ENCODE assay signal across 28 cellular contexts in the genomic region with DNA sequence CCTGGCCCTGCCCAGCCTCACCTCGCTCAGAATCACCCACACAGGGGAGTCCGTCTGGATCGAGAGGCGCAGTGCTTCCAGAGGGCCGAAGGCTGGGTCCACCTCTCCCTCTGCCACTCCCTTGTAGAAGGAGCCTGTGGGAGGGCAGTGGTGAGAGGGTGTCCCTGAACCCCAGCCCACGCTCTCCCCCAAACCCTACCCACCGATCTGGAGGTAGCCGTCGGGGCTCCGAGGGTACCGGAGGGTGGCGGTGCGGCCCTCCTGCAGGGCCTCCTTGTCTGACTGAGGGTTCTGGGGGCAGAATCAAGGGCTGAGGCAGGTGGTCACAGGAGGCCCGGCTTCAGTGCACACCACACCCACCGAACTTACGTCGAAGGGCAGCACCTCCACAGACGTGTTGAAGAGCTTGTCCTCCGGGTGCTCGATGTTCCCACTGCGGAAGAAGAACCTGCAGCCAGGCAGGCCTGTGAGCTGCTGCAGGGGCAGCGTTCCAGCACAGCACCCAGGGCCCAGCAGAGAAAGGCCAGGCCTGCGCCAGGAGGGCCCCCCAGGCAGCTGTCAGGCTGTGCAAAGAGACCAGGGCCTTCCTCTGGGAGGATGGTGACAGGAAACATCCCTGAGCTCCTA.
"Had no signal": no experiment of that assay in that cellular context is flagged by ENCODE, and none has a peak within 500 bp of the region (broad histone marks: within the 10 kb centered on the region; RNA-seq: fewer than 3 reads in every experiment).

No MANE protein-coding gene starts in this region.

- H3K9me3 ChIP-seq: colonic mucosa, gastrocnemius medialis, left ventricle myocardium inferior had no signal

- H3K27ac Mint-ChIP-seq: activated CD4-positive, alpha-beta T cell treated with anti-CD3 and anti-CD28 coated beads for 36 hours; activated naive CD8-positive, alpha-beta T cell; natural killer cell treated with Interleukin-12 subunit alpha and Interleukin-12 subunit beta and Interleukin-15 and Interleukin-18, amount 100 ng/mL, for 72 hours; progenitor cell of endocrine pancreas; stimulated activated memory B cell treated with anti-CD40 and anti-IgM and Interleukin-4, amounts not matched to agents 10 μg/mL and 1 μg/mL and 100 μg/mL, for 72 hours; T-helper 2 cell treated with Interferon-gamma antibody and Interleukin-4, amounts not matched to agents 5 μg/mL and 100 μg/mL, for 36 hours; type B pancreatic cell had no signal

- H3K27me3 Mint-ChIP-seq: activated CD4-positive, alpha-beta T cell treated with anti-CD3 and anti-CD28 coated beads for 36 hours; activated naive CD8-positive, alpha-beta T cell; natural killer cell treated with Interleukin-12 subunit alpha and Interleukin-12 subunit beta and Interleukin-15 and Interleukin-18, amount 100 ng/mL, for 72 hours; progenitor cell of endocrine pancreas; stimulated activated memory B cell treated with anti-CD40 and anti-IgM and Interleukin-4, amounts not matched to agents 10 μg/mL and 1 μg/mL and 100 μg/mL, for 72 hours; stimulated activated naive CD8-positive, alpha-beta T cell treated with anti-CD3 and anti-CD28 coated beads, Interleukin-15, amount 100 ng/mL, for 72 hours; type B pancreatic cell had no signal

- H3K27ac ChIP-seq: colonic mucosa, gastrocnemius medialis, left ventricle myocardium inferior had no signal

- H3K4me3 ChIP-seq: colonic mucosa, gastrocnemius medialis, left ventricle myocardium inferior, lung had no signal

- H3K9me3 Mint-ChIP-seq: natural killer cell treated with Interleukin-12 subunit alpha and Interleukin-12 subunit beta and Interleukin-15 and Interleukin-18, amount 100 ng/mL, for 72 hours; stimulated activated memory B cell treated with anti-CD40 and anti-IgM and Interleukin-4, amounts not matched to agents 10 μg/mL and 1 μg/mL and 100 μg/mL, for 72 hours; stimulated activated naive CD8-positive, alpha-beta T cell treated with anti-CD3 and anti-CD28 coated beads, Interleukin-15, amount 100 ng/mL, for 72 hours; T-helper 2 cell treated with Interferon-gamma antibody and Interleukin-4, amounts not matched to agents 5 μg/mL and 100 μg/mL, for 36 hours; type B pancreatic cell had no signal

- H3K27me3 ChIP-seq: colonic mucosa, gastrocnemius medialis had no signal

- DNase-seq: activated CD4-positive, alpha-beta T cell treated with anti-CD3 and anti-CD28 coated beads for 36 hours; activated CD4-positive, alpha-beta T cell treated with anti-CD3 and anti-CD28 coated beads, Interleukin-2, amount 50 U/mL, for 48 hours; activated CD4-positive, CD25-positive, alpha-beta regulatory T cell; activated CD8-positive, alpha-beta memory T cell treated with anti-CD3 and anti-CD28 coated beads for 24 hours; activated effector memory CD4-positive, alpha-beta T cell treated with Interleukin-2 at 50 U/mL for 16 hours; activated naive CD4-positive, alpha-beta T cell treated with Interleukin-2 at 50 U/mL for 16 hours; anterior cingulate cortex; colonic mucosa; effector memory CD4-positive, alpha-beta T cell; erythroblast; gastrocnemius medialis; glutamatergic neuron; left ventricle myocardium inferior; mesendoderm; small intestine; stimulated activated CD4-positive, alpha-beta T cell treated with anti-CD3 and anti-CD28 coated beads, Interleukin-1b, Interleukin-23, amount 100 ng/mL, for 48 hours; stimulated activated CD4-positive, alpha-beta T cell treated with anti-CD3 and anti-CD28 coated beads, Interleukin-4, amount 100 ng/mL, for 4 hours; stimulated activated CD8-positive, alpha-beta memory T cell treated with anti-CD3 and anti-CD28 coated beads, Interleukin-4, amount 100 ng/mL, for 48 hours; stimulated activated naive CD8-positive, alpha-beta T cell treated with anti-CD3 and anti-CD28 coated beads, Interleukin-15, amount 100 ng/mL, for 72 hours; substantia nigra had no signal

- H3K4me3 Mint-ChIP-seq: activated CD4-positive, alpha-beta T cell treated with anti-CD3 and anti-CD28 coated beads for 36 hours; activated naive CD8-positive, alpha-beta T cell; natural killer cell treated with Interleukin-12 subunit alpha and Interleukin-12 subunit beta and Interleukin-15 and Interleukin-18, amount 100 ng/mL, for 72 hours; stimulated activated memory B cell treated with anti-CD40 and anti-IgM and Interleukin-4, amounts not matched to agents 10 μg/mL and 1 μg/mL and 100 μg/mL, for 72 hours; stimulated activated naive CD8-positive, alpha-beta T cell treated with anti-CD3 and anti-CD28 coated beads, Interleukin-15, amount 100 ng/mL, for 72 hours; T-helper 2 cell treated with Interferon-gamma antibody and Interleukin-4, amounts not matched to agents 5 μg/mL and 100 μg/mL, for 36 hours; type B pancreatic cell had no signal

- ATAC-seq: activated CD4-positive, alpha-beta T cell treated with anti-CD3 and anti-CD28 coated beads for 36 hours; gastrocnemius medialis; natural killer cell treated with Interleukin-12 subunit alpha and Interleukin-12 subunit beta and Interleukin-15 and Interleukin-18, amount 100 ng/mL, for 72 hours; sciatic nerve; stimulated activated memory B cell treated with anti-CD40 and anti-IgM and Interleukin-4, amounts not matched to agents 10 μg/mL and 1 μg/mL and 100 μg/mL, for 72 hours; stimulated activated naive CD8-positive, alpha-beta T cell treated with anti-CD3 and anti-CD28 coated beads, Interleukin-15, amount 100 ng/mL, for 72 hours had no signal
